ENCODE assay signal across 8 cellular contexts in the genomic region with DNA sequence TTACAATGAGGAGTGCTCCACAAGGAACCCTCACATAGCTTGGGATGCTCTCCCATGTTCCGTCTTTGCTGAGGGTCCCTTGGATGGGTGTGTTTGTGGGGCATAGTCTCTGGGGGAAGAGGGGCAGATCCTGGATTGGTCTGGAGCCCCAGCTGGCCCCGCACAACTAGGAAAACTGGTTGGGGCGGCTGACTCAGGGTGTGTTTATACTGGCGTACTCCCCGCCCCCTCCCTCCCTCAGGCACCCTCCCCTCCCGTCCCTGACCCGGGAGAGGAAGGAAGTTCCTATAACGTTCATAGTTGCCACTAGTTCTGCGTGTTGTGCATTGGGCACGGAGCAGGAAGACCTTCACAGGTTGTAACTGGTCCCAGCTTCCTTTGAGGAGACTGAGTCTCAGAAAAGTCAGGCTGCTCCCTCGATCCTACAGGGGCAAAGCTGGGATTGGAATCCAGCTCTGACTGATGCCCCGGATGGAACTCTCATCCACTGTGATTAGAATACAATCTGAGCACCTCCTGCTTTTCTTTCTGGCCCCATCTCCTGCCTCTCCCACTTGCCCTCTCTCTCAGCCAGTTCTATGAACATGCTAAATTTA. TPM values are rescaled to one million over a fixed set of nuclear protein-coding genes. Genes with fewer than 3 reads are reported as not detected.
DNase-seq lines count a peak whose midpoint lies in the region; ATAC-seq, FAIRE-seq and TF ChIP-seq lines count a peak whose summit lies in the region.

No MANE protein-coding gene starts in this region.

- TF ChIP-seq CTCF in choroid plexus epithelial cell (conservative IDR thresholded peaks at IDR 0.05; ENCODE audit: low read depth, low read length), result no peak
- TF ChIP-seq CTCF in lower leg skin (IDR thresholded peaks at IDR 0.05), result no peak
- no peak for TF ChIP-seq CTCF in tibial artery (IDR thresholded peaks at IDR 0.05)

- WGBS in lower leg skin, 2 donors, result 0% methylated on average over 12 of the region's 12 CpGs

- no peak for TF ChIP-seq POLR2A in H54 (IDR thresholded peaks at IDR 0.05; ENCODE audit: low read depth, low read length)
- no peak for TF ChIP-seq POLR2A in lower leg skin (IDR thresholded peaks at IDR 0.05)

- peak overlapping the region; percentile 79 to 85 for H3K27ac ChIP-seq in tibial artery

- H3K9me3 ChIP-seq in tibial artery, result no peaks in the 10 kb centered on the region

- no peaks in the 10 kb centered on the region for H3K27me3 ChIP-seq in tibial artery

- H3K4me1 ChIP-seq in tibial artery, result peaks cover 0 to 49% (median 41%) of the 10 kb centered on the region in 4 donors

- intact Hi-C loops in lower leg skin (cut with DNase I; ENCODE audit: low total_unique reads), result no loop called here
- intact Hi-C loops in tibial artery (cut with DNase I; ENCODE audit: low total_unique reads), result no loop called here

- no peak for FAIRE-seq in H54 (lab: Jason Lieb, UNC)

- H3K4me3 ChIP-seq in choroid plexus epithelial cell (ENCODE audit: low read depth, low read length) (peak overlapping the region; percentile 25), lower leg skin (ENCODE audit: low read depth, poor library complexity, severe bottlenecking) (no peak overlapping the region), tibial artery (peak overlapping the region; percentile 11 to 43)

- ATAC-seq in GM21825 (IDR thresholded peaks at IDR 0.05; ENCODE audit: unreplicated experiment), result no peak

- H3K36me3 ChIP-seq in tibial artery, result no peaks in the 10 kb centered on the region

- DNase-seq in AG08396 (ENCODE audit: low spot score), result peak; percentile 91
- peak; percentile 76 for DNase-seq in H54 (ENCODE audit: insufficient read length, low spot score)
- peak; percentile 80 for DNase-seq in RPMI7951 (ENCODE audit: low read depth)
- DNase-seq in choroid plexus epithelial cell (ENCODE audit: low read depth), result peak; percentile 75
- peak; percentile 78 to 95 for DNase-seq in lower leg skin (ENCODE audit: low spot score in 2 of 2)
- peak; percentile 84 to 90 for DNase-seq in tibial artery
- DNase-seq in DMS114 treated with DMSO at 0.1 percent for 48 hours (lab: John Stamatoyannopoulos, UW; ENCODE audit: unreplicated experiment), result no peak

RNA-seq across cellular contexts. Expression of a gene that starts 11.0 kb away (rescaled TPM):
- 11.2 and 21.2 TPM in 2 replicates for total RNA-seq in RPMI7951 (2014; rRNA removed; shearing (Covaris generic))
- total RNA-seq in lower leg skin, result 10 to 100 TPM; 10.9 to 16.1 (median 12.6) TPM

RNA-seq across cellular contexts. Expression of a gene that starts 55.8 kb away (rescaled TPM):
- 75.8 and 86.1 TPM in 2 replicates for total RNA-seq in RPMI7951 (2014; rRNA removed; shearing (Covaris generic))
- 100 to 1,000 TPM in 1 of 4 donors, 10 to 100 TPM in 3; 62.9 to 104 (median 73.8) TPM for total RNA-seq in lower leg skin

RNA-seq across cellular contexts. Expression of a gene that starts 56.5 kb away (rescaled TPM):
- total RNA-seq in RPMI7951 (2014; rRNA removed; shearing (Covaris generic)), result 28.7 and 29.9 TPM in 2 replicates
- 10 to 100 TPM; 13.7 to 78.2 (median 31.3) TPM for total RNA-seq in lower leg skin
